In genomic region chr22:46036558-46037408, GRCh38 we compare ENCODE assay signal across 8 cellular contexts. TPM values are rescaled to one million over a fixed set of nuclear protein-coding genes. Genes with fewer than 3 reads are reported as not detected.
DNase-seq lines count a peak whose midpoint lies in the region; ATAC-seq lines count a peak whose summit lies in the region.

No MANE protein-coding gene starts in this region.

- H3K23ac ChIP-seq in mesenchymal stem cell (ENCODE audit: low read length in 2 of 2): peak overlapping the region in 1 of 2 experiments; percentile 92

- peak overlapping the region in 1 of 2 experiments; percentile 45 for H2BK12ac ChIP-seq in mesenchymal stem cell (ENCODE audit: low read length in 2 of 2)

- H3K36me3 ChIP-seq in HUES6 (ENCODE audit: control insufficient read depth, insufficient read depth, low read length) (no peaks in the 10 kb centered on the region), mesenchymal stem cell (ENCODE audit: control insufficient read depth in 1 of 2, insufficient read depth in 2 of 2, low read depth in 1 of 2, low read length in 2 of 2) (peaks cover 0 to 4% of the 10 kb centered on the region in 2 experiments)

- H3K4me1 ChIP-seq in HUES6 (ENCODE audit: control insufficient read depth, insufficient read depth, low read length): peaks cover 13% of the 10 kb centered on the region
- H3K4me1 ChIP-seq in mesenchymal stem cell (ENCODE audit: control insufficient read depth, insufficient read depth, low read depth, low read length): peaks cover 11% of the 10 kb centered on the region

- H3K27me3 ChIP-seq in HUES6 (ENCODE audit: control insufficient read depth, insufficient read depth, low read length): no peaks in the 10 kb centered on the region
- no peaks in the 10 kb centered on the region for H3K27me3 ChIP-seq in mesenchymal stem cell (ENCODE audit: control insufficient read depth in 1 of 2, insufficient read depth in 1 of 2, low read length in 2 of 2)

- H2BK5ac ChIP-seq in mesenchymal stem cell (ENCODE audit: low read depth, low read length, poor library complexity, severe bottlenecking): no peak overlapping the region

- peak overlapping the region; percentile 89 to 90 for H3K18ac ChIP-seq in mesenchymal stem cell (ENCODE audit: low read depth in 1 of 2, low read length in 2 of 2)

- peak overlapping the region; percentile 19 to 85 for H3K14ac ChIP-seq in mesenchymal stem cell (ENCODE audit: low read length in 2 of 2)

- H2AK5ac ChIP-seq in mesenchymal stem cell (ENCODE audit: low read length, severe bottlenecking): peak overlapping the region; percentile 89

- H3K4ac ChIP-seq in mesenchymal stem cell (ENCODE audit: low read depth in 1 of 2, low read length in 2 of 2): peak overlapping the region; percentile 92 to 98

- H3K9ac ChIP-seq in HUES6 (ENCODE audit: low read length) (peak overlapping the region; percentile 74), mesenchymal stem cell (ENCODE audit: low read length) (peak overlapping the region; percentile 91)

- DNase-seq in EL (peak; percentile 37), UCSD-AML1 (lab: John Stamatoyannopoulos, UW; ENCODE audit: unreplicated experiment) (peak; percentile 54), mesenchymal stem cell (peak; percentile 30), SIG-M5 treated with dmso at 0.1 percent for 504 hours (lab: John Stamatoyannopoulos, UW; ENCODE audit: unreplicated experiment) (no peak)

- H2AFZ ChIP-seq in mesenchymal stem cell (ENCODE audit: low read depth, low read length): peak overlapping the region; percentile 84

- no peak overlapping the region for H3K27ac ChIP-seq in HUES6 (ENCODE audit: low read depth, low read length)
- peak overlapping the region; percentile 98 for H3K27ac ChIP-seq in cingulate gyrus (ENCODE audit: low read depth, low read length)
- peak overlapping the region; percentile 46 for H3K27ac ChIP-seq in mesenchymal stem cell (ENCODE audit: low read length, poor library complexity, severe bottlenecking)
- peak overlapping the region; percentile 93 for H3K27ac ChIP-seq in temporal lobe (ENCODE audit: low read depth, low read length)

- H4K8ac ChIP-seq in mesenchymal stem cell (ENCODE audit: low read length): peak overlapping the region; percentile 97

- H3K4me3 ChIP-seq in HUES6 (ENCODE audit: low read depth, low read length): peak overlapping the region; percentile 92
- H3K4me3 ChIP-seq in mesenchymal stem cell (ENCODE audit: insufficient read depth in 1 of 2, low read depth in 1 of 2, low read length in 2 of 2): peak overlapping the region; percentile 85 to 87

- no peak for ATAC-seq in GM18517 (IDR thresholded peaks at IDR 0.05; ENCODE audit: unreplicated experiment)

- no peak overlapping the region for H2BK15ac ChIP-seq in mesenchymal stem cell (ENCODE audit: low read depth, poor library complexity, severe bottlenecking)

- peak overlapping the region; percentile 92 for H4K91ac ChIP-seq in mesenchymal stem cell (ENCODE audit: low read length)

- WGBS in mesenchymal stem cell: 59% methylated on average over 18 of the region's 18 CpGs

- no peaks in the 10 kb centered on the region for H3K9me3 ChIP-seq in HUES6 (ENCODE audit: control insufficient read depth, insufficient read depth, low read depth, low read length)
- no peaks in the 10 kb centered on the region for H3K9me3 ChIP-seq in mesenchymal stem cell (ENCODE audit: control insufficient read depth, low read length)

- H2BK120ac ChIP-seq in mesenchymal stem cell (ENCODE audit: low read depth, low read length): no peak overlapping the region

- peaks cover 12% of the 10 kb centered on the region for H3K79me1 ChIP-seq in mesenchymal stem cell (replicated peaks; ENCODE audit: low read length, poor library complexity, severe bottlenecking)

- peak overlapping the region; percentile 95 for H3K4me2 ChIP-seq in mesenchymal stem cell (ENCODE audit: low read length, poor library complexity, severe bottlenecking)

RNA-seq across cellular contexts. Expression of gene WNT7B, which starts 59.8 kb away (rescaled TPM):
- not detected for polyA plus RNA-seq in mesenchymal stem cell (2013, experiment 1 of 2)
- not detected for polyA plus RNA-seq in mesenchymal stem cell (2013, experiment 2 of 2)
- total RNA-seq in temporal lobe: 2.7 TPM
